ENCODE assay signal across 20 cellular contexts in genomic region chr5:51987679-51988209, GRCh38.
DNase-seq lines count a peak whose midpoint lies in the region; FAIRE-seq lines count a peak whose summit lies in the region.
"Had no signal": no experiment of that assay in that cellular context is flagged by ENCODE, and none has a peak within 500 bp of the region (broad histone marks: within the 10 kb centered on the region; RNA-seq: fewer than 3 reads in every experiment).

No MANE protein-coding gene starts in this region.

- H3K9ac ChIP-seq in BLaER1 treated with 17β-estradiol and CSF1 and Interleukin-3, amounts not matched to agents 10 nM and 100 nM = no peak overlapping the region

- no peaks in the 10 kb centered on the region for H3K27me3 ChIP-seq in BLaER1 treated with 17β-estradiol and CSF1 and Interleukin-3, amounts not matched to agents 10 nM and 100 nM
- H3K27me3 ChIP-seq: SJCRH30 had no signal

- peak; percentile 2 for DNase-seq in NCI-H1092 (lab: John Stamatoyannopoulos, UW)
- DNase-seq in NCI-H1092 treated with DMSO at 0.1 percent for 48 hours (lab: John Stamatoyannopoulos, UW) = no peak
- DNase-seq in NCI-H524 (lab: John Stamatoyannopoulos, UW) = peak; percentile 37 to 72
- DNase-seq in SK-N-DZ (ENCODE audit: low spot score) = peak; percentile 84
- DNase-seq in KBM-7 = no peak
- no peak for DNase-seq in stimulated activated CD4-positive, alpha-beta T cell treated with anti-CD3 and anti-CD28 coated beads, Interleukin-12 subunit alpha, Interleukin-12 subunit beta, amount 100 ng/mL, for 4 hours
- no peak for DNase-seq in urothelium cell line (ENCODE audit: low spot score)
- DNase-seq: ACHN, GDM1, GOT3, Kasumi-1, NCI-H1436, NCI-H2029, NCI-H510A, OCI-M1, SJCRH30, T-helper 1 cell had no signal

- no peaks in the 10 kb centered on the region for H3K36me3 ChIP-seq in BLaER1 treated with 17β-estradiol and CSF1 and Interleukin-3, amounts not matched to agents 10 nM and 100 nM
- H3K36me3 ChIP-seq: SJCRH30 had no signal

- H4K20me1 ChIP-seq in BLaER1 treated with 17β-estradiol and CSF1 and Interleukin-3, amounts not matched to agents 10 nM and 100 nM = no peaks in the 10 kb centered on the region

- in situ Hi-C loops in KBM-7 (cut with MboI; ENCODE audit: low pct_unique_long_range_greater_than_20kb, low sequenced_read_pairs) = no loop called here

- no peak for FAIRE-seq in urothelium cell line (lab: Jason Lieb, UNC)
- FAIRE-seq: RCC 7860 had no signal

- H3K4me2 ChIP-seq in BLaER1 treated with 17β-estradiol and CSF1 and Interleukin-3, amounts not matched to agents 10 nM and 100 nM = peak overlapping the region in 6 of 11 experiments; percentile 13 to 54 (median 42); a peak in 10 of 22 replicates

- peaks cover 0 to 10% (median 5%) of the 10 kb centered on the region in 10 experiments; a peak in 11 of 20 replicates for H3K4me1 ChIP-seq in BLaER1 treated with 17β-estradiol and CSF1 and Interleukin-3, amounts not matched to agents 10 nM and 100 nM
- H3K4me1 ChIP-seq: SJCRH30 had no signal

- no peak overlapping the region for H3K4me3 ChIP-seq in BLaER1 treated with 17β-estradiol and CSF1 and Interleukin-3, amounts not matched to agents 10 nM and 100 nM
- H3K4me3 ChIP-seq: SJCRH30 had no signal

- no peak overlapping the region for H3K27ac ChIP-seq in BLaER1 treated with 17β-estradiol and CSF1 and Interleukin-3, amounts not matched to agents 10 nM and 100 nM
- H3K27ac ChIP-seq: 22Rv1, SJCRH30 had no signal

- no peaks in the 10 kb centered on the region for H3K9me3 ChIP-seq in BLaER1 treated with 17β-estradiol and CSF1 and Interleukin-3, amounts not matched to agents 10 nM and 100 nM (replicated peaks in 1 of 11)
- H3K9me3 ChIP-seq: SJCRH30 had no signal

Comparison
In these comparisons a context has a peak if more than half of its experiments do, and no peak if none do; other contexts are left out.
1. DNase-seq: peak in NCI-H1092 (single experiment), NCI-H524 (2 of 2) and SK-N-DZ (single experiment); none in NCI-H1092 treated with DMSO at 0.1 percent for 48 hours (single experiment), KBM-7 (single experiment), stimulated activated CD4-positive, alpha-beta T cell treated with anti-CD3 and anti-CD28 coated beads, Interleukin-12 subunit alpha, Interleukin-12 subunit beta, amount 100 ng/mL, for 4 hours (single experiment) and urothelium cell line (single experiment).